Comparison of ENCODE assay signal across 8 cellular contexts in genomic region chr10:69322346-69322745, GRCh38. TPM values are rescaled to one million over a fixed set of nuclear protein-coding genes. Genes with fewer than 3 reads are reported as not detected.
A peak's percentile ranks its signal among the peaks of the same experiment; 100 is the strongest.
DNase-seq lines count a peak whose midpoint lies in the region; ATAC-seq, FAIRE-seq and TF ChIP-seq lines count a peak whose summit lies in the region.
"Not testable (repeated sequence)": the region's sequence is repeated elsewhere in the genome, so short reads cannot be mapped to it uniquely, and the experiment has no call there.

No MANE protein-coding gene starts in this region.

- H3K9me2 ChIP-seq in Karpas-422 (replicated peaks; ENCODE audit: insufficient read depth, low read length) = not testable (repeated sequence)

- not testable (repeated sequence) for H2BK120ac ChIP-seq in H1 (replicated peaks; ENCODE audit: low read depth, low read length)

- TF ChIP-seq RAD21 in A549 (conservative IDR thresholded peaks at IDR 0.05 in 1 of 2, IDR thresholded peaks at IDR 0.05 in 1 of 2); H1 (IDR thresholded peaks at IDR 0.05 in 1 of 2, conservative IDR thresholded peaks at IDR 0.05 in 1 of 2; ENCODE audit: low read depth in 2 of 2, low read length in 2 of 2): not testable (repeated sequence)

- not testable (repeated sequence) for H3K23me2 ChIP-seq in H1 (ENCODE audit: low read depth, low read length)

- POLR2A ChIA-PET in A549 (lab: Yijun Ruan, JAX) = not testable (repeated sequence)
- POLR2A ChIA-PET in H1 (lab: Charles Lee; ENCODE audit: partially characterized antibody) = interaction anchor here (1.7 kb wide), 1 partner anchor 11 kb away, joined by 7 read pairs; no protein-coding TSS in a partner anchor
- POLR2A ChIA-PET in naive thymus-derived CD4-positive, alpha-beta T cell (lab: Charles Lee) = interaction anchor here (0.7 to 2.6 kb wide), 4 partner anchors 14 to 32 kb away, joined by 3 to 11 read pairs (median 4); no protein-coding TSS in a partner anchor

- H3K4me1 ChIP-seq in A549 = peaks cover 40% of the 10 kb centered on the region
- peaks cover 61% of the 10 kb centered on the region for H3K4me1 ChIP-seq in Karpas-422 (ENCODE audit: low read length)
- H3K4me1 ChIP-seq in H1 (replicated peaks in 1 of 4; ENCODE audit: control insufficient read depth in 3 of 4, insufficient read depth in 4 of 4, low read length in 3 of 4) = peaks cover 13 to 40% (median 29%) of the 10 kb centered on the region in 4 experiments
- peaks cover 19 to 31% of the 10 kb centered on the region in 2 donors for H3K4me1 ChIP-seq in naive thymus-derived CD4-positive, alpha-beta T cell (ENCODE audit: control insufficient read depth in 2 of 2, insufficient read depth in 2 of 2, low read length in 2 of 2)

- not testable (repeated sequence) for DNase-seq in A549 (ENCODE audit: low read depth in 1 of 2, low spot score in 1 of 2); T-helper 17 cell; H1 (ENCODE audit: low read depth in 1 of 2, low spot score in 2 of 2); naive thymus-derived CD4-positive, alpha-beta T cell
- DNase-seq in Karpas-422 (peak; percentile 34), fibroblast of villous mesenchyme (ENCODE audit: low read depth) (peak; percentile 23), renal cortical epithelial cell (ENCODE audit: low read depth) (peak; percentile 50)

- H3K27me3 Mint-ChIP-seq in T-helper 17 cell; activated naive CD8-positive, alpha-beta T cell; naive thymus-derived CD4-positive, alpha-beta T cell: not testable (repeated sequence)

- peak overlapping the region; percentile 51; the same call in 2 of the 3 replicates for H3K4me2 ChIP-seq in A549
- H3K4me2 ChIP-seq in Karpas-422 (ENCODE audit: low read depth, low read length, poor library complexity, severe bottlenecking) = not testable (repeated sequence)
- H3K4me2 ChIP-seq in H1 (ENCODE audit: insufficient read depth in 1 of 2, low read depth in 2 of 2, low read length in 2 of 2) = peak overlapping the region in 1 of 2 experiments; percentile 97; a peak in 1 of 4 replicates

- H3K23ac ChIP-seq in H1 (ENCODE audit: insufficient read length) = not testable (repeated sequence)

- not testable (repeated sequence) for H3K4me3 ChIP-seq in A549; Karpas-422 (ENCODE audit: low read length); H1 (ENCODE audit: extremely low read depth in 1 of 4, insufficient read depth in 2 of 4, low read depth in 3 of 4, low read length in 4 of 4); fibroblast of villous mesenchyme (ENCODE audit: low read depth, low read length); naive thymus-derived CD4-positive, alpha-beta T cell (ENCODE audit: low read length)

- not testable (repeated sequence) for H3K4me3 Mint-ChIP-seq in T-helper 17 cell; naive thymus-derived CD4-positive, alpha-beta T cell
- peak overlapping the region; percentile 20 for H3K4me3 Mint-ChIP-seq in activated naive CD8-positive, alpha-beta T cell

- not testable (repeated sequence) for H4K5ac ChIP-seq in H1 (ENCODE audit: insufficient read length, low read depth, low read length)

- not testable (repeated sequence) for H4K8ac ChIP-seq in H1 (ENCODE audit: extremely low read depth, insufficient read depth, low read length)

- CTCF ChIA-PET in A549 (lab: Yijun Ruan, JAX) (interaction anchor here (0.6 to 2.9 kb wide), 3 partner anchors 71 to 243 kb away, joined by 3 to 9 read pairs (median 3); no protein-coding TSS in a partner anchor), H1 (lab: Charles Lee; ENCODE audit: partially characterized antibody) (interaction anchor here (1.1 to 4.4 kb wide), 4 partner anchors 9 to 85 kb away, joined by 5 to 23 read pairs (median 8); no protein-coding TSS in a partner anchor)
- CTCF ChIA-PET in naive thymus-derived CD4-positive, alpha-beta T cell (lab: Charles Lee) = interaction anchor here (0.7 kb wide), 1 partner anchor 84 kb away, joined by 3 read pairs; no protein-coding TSS in a partner anchor

- H3K79me1 ChIP-seq in H1 (ENCODE audit: low read depth, low read length) = peaks cover 14% of the 10 kb centered on the region; the same call in 1 of the 2 replicates

- H4K20me1 ChIP-seq in Karpas-422 (ENCODE audit: insufficient read depth, low read depth, low read length) = peaks cover 22% of the 10 kb centered on the region; the same call in 1 of the 2 replicates
- H4K20me1 ChIP-seq in H1 (replicated peaks in 1 of 2; ENCODE audit: control insufficient read depth in 1 of 2, insufficient read depth in 2 of 2, low read length in 2 of 2) = peaks cover 4 to 14% of the 10 kb centered on the region in 2 experiments

- intact Hi-C loops in naive thymus-derived CD4-positive, alpha-beta T cell (cut with micrococcal nuclease) = loop anchor here in 1 of 2 donors (10.0 kb wide), 1 partner anchor 1082 kb away; the partner anchor contains the start of gene EIF4EBP2

- not testable (repeated sequence) for ATAC-seq in A549; T-helper 17 cell; naive thymus-derived CD4-positive, alpha-beta T cell

- not testable (repeated sequence) for H3K9me3 Mint-ChIP-seq in activated naive CD8-positive, alpha-beta T cell (ENCODE audit: low read depth); naive thymus-derived CD4-positive, alpha-beta T cell

- H2AFZ ChIP-seq in Karpas-422 (ENCODE audit: low read length); H1 (ENCODE audit: low read length): not testable (repeated sequence)

- TF ChIP-seq CTCF in A549 (IDR thresholded peaks at IDR 0.05); H1 (IDR thresholded peaks at IDR 0.05; ENCODE audit: control extremely low read depth in 1 of 3, insufficient read depth in 1 of 3, low read depth in 1 of 3, low read length in 3 of 3); fibroblast of villous mesenchyme (IDR thresholded peaks at IDR 0.05; ENCODE audit: insufficient read depth, low read depth, low read length): not testable (repeated sequence)

- not testable (repeated sequence) for TF ChIP-seq POLR2A in A549 (IDR thresholded peaks at IDR 0.05; ENCODE audit: low read length); H1 (IDR thresholded peaks at IDR 0.05; ENCODE audit: control extremely low read depth in 1 of 2, low read depth in 2 of 2, low read length in 2 of 2)

- WGBS in A549 (ENCODE audit: missing lambda C conversion rate) = 74% methylated on average over 7 of the region's 7 CpGs
- 94% methylated on average over 7 of the region's 7 CpGs; no CpG with 5 or more reads in 1 of the 2 experiments for WGBS in H1 (ENCODE audit: extremely low coverage in 1 of 2, insufficient coverage in 1 of 2, insufficient read length in 1 of 2, insufficient replicate concordance in 2 of 2, low coverage in 1 of 2, low lambda C conversion rate in 2 of 2, missing lambda C conversion rate in 1 of 2), 2 experiments

- not testable (repeated sequence) for H3K14ac ChIP-seq in H1 (ENCODE audit: insufficient read length)

- H3K9ac ChIP-seq in Karpas-422 (ENCODE audit: low read length); H1 (replicated peaks in 1 of 4; ENCODE audit: extremely low read depth in 1 of 4, low read depth in 3 of 4, low read length in 3 of 4): not testable (repeated sequence)

- not testable (repeated sequence) for FAIRE-seq in A549 (lab: Jason Lieb, UNC); H1 (lab: Jason Lieb, UNC)

- H3K36me3 Mint-ChIP-seq in T-helper 17 cell (ENCODE audit: low read depth); activated naive CD8-positive, alpha-beta T cell; naive thymus-derived CD4-positive, alpha-beta T cell: not testable (repeated sequence)

- H2BK12ac ChIP-seq in H1 (ENCODE audit: low read depth, low read length) = not testable (repeated sequence)

- H3K4ac ChIP-seq in H1 (replicated peaks; ENCODE audit: insufficient read length, low read depth, low read length) = not testable (repeated sequence)

- peaks cover 32% of the 10 kb centered on the region for H3K4me1 Mint-ChIP-seq in T-helper 17 cell
- peaks cover 62% of the 10 kb centered on the region for H3K4me1 Mint-ChIP-seq in activated naive CD8-positive, alpha-beta T cell (ENCODE audit: low read depth)
- H3K4me1 Mint-ChIP-seq in naive thymus-derived CD4-positive, alpha-beta T cell = peaks cover 22 to 76% (median 58%) of the 10 kb centered on the region in 7 donors

- H3K36me3 ChIP-seq in Karpas-422 (ENCODE audit: insufficient read depth, low read length); H1 (ENCODE audit: control insufficient read depth in 2 of 4, insufficient read depth in 4 of 4, low read length in 3 of 4); naive thymus-derived CD4-positive, alpha-beta T cell (ENCODE audit: control insufficient read depth in 2 of 3, insufficient read depth in 3 of 3, low read length in 3 of 3): not testable (repeated sequence)

- peak overlapping the region; percentile 80; the same call in 1 of the 2 replicates for H2BK5ac ChIP-seq in H1 (ENCODE audit: low read depth, low read length)

- not testable (repeated sequence) for TF ChIP-seq EP300 in A549 (IDR thresholded peaks at IDR 0.05); H1 (IDR thresholded peaks at IDR 0.05; ENCODE audit: borderline replicate concordance in 1 of 2, low read depth in 2 of 2, low read length in 2 of 2)

- peak overlapping the region; percentile 24 for H3K27ac Mint-ChIP-seq in T-helper 17 cell
- H3K27ac Mint-ChIP-seq in activated naive CD8-positive, alpha-beta T cell = peak overlapping the region; percentile 46
- H3K27ac Mint-ChIP-seq in naive thymus-derived CD4-positive, alpha-beta T cell = peak overlapping the region in 8 of 9 donors; percentile 11 to 95 (median 80)

- not testable (repeated sequence) for H3K27me3 ChIP-seq in Karpas-422 (ENCODE audit: low read length); H1 (replicated peaks in 1 of 4; ENCODE audit: control insufficient read depth in 3 of 4, extremely low read depth in 1 of 4, insufficient read depth in 3 of 4, low read length in 3 of 4); naive thymus-derived CD4-positive, alpha-beta T cell (ENCODE audit: control insufficient read depth in 2 of 2, insufficient read depth in 2 of 2, low read length in 2 of 2)

- H2AK5ac ChIP-seq in H1 (ENCODE audit: low read depth, low read length) = 0 out of 2 replicates have a peak overlapping the region, but pooled peaks have one; percentile 76

- not testable (repeated sequence) for H2BK20ac ChIP-seq in H1 (ENCODE audit: low read length)

- H3K9me3 ChIP-seq in A549; Karpas-422 (ENCODE audit: low read length); T-helper 17 cell (ENCODE audit: control insufficient read depth, low read length, poor library complexity, severe bottlenecking); H1 (ENCODE audit: insufficient read depth in 2 of 2, low read depth in 1 of 2, low read length in 1 of 2); naive thymus-derived CD4-positive, alpha-beta T cell (ENCODE audit: control insufficient read depth in 2 of 3, low read length in 3 of 3): not testable (repeated sequence)

- H3K56ac ChIP-seq in H1 (replicated peaks; ENCODE audit: insufficient read length, low read depth, low read length) = not testable (repeated sequence)

- not testable (repeated sequence) for H2BK15ac ChIP-seq in H1 (ENCODE audit: low read length)

- not testable (repeated sequence) for H3K18ac ChIP-seq in H1 (ENCODE audit: extremely low read depth, low read length)

- H3K27ac ChIP-seq in A549; Karpas-422 (ENCODE audit: low read length); H1 (ENCODE audit: low read depth, low read length): not testable (repeated sequence)
- H3K27ac ChIP-seq in naive thymus-derived CD4-positive, alpha-beta T cell (ENCODE audit: low read depth, low read length) = peak overlapping the region; percentile 44

- H3K79me2 ChIP-seq in Karpas-422 (ENCODE audit: low read length) = peaks cover 87% of the 10 kb centered on the region
- peaks cover 46 to 81% of the 10 kb centered on the region in 2 experiments for H3K79me2 ChIP-seq in H1 (ENCODE audit: control insufficient read depth in 1 of 2, insufficient read depth in 2 of 2, low read length in 2 of 2)

- not testable (repeated sequence) for H4K91ac ChIP-seq in H1 (replicated peaks; ENCODE audit: insufficient read length, low read length)

RNA-seq across cellular contexts. Expression of gene HK1, which starts 44.0 kb away (rescaled TPM):
- polyA plus RNA-seq in A549 (2011; rRNA removed) (17.3 and 21.6 TPM in 2 replicates), A549 (2017; fragmentation: RNase III; extraction: RNeasy Plus Mini Kit Qiagen cat#74134 plus additional on column Dnase treatment) (50.6 to 58.9 TPM (median 51.3 TPM) in 3 replicates), H1 (2011; rRNA removed) (55.8 and 91.2 TPM in 2 replicates)
- 15.7 and 17.5 TPM in 2 replicates for polyA plus RNA-seq in A549 (2012; cell fraction: cytosol; rRNA removed)
- 24.5 and 28.5 TPM in 2 replicates for polyA plus RNA-seq in A549 (2012; cell fraction: nucleus; rRNA removed)
- polyA minus RNA-seq in A549 (2011; rRNA and poly(A)+ RNA removed) = 23.5 and 27.1 TPM in 2 replicates
- total RNA-seq in Karpas-422 (2014; rRNA removed; shearing (Covaris generic); ENCODE audit: low replicate concordance) = 54.6 and 86.5 TPM in 2 replicates
- total RNA-seq in T-helper 17 cell (100 to 1,000 TPM in 1 of 2 donors, 10 to 100 TPM in 1; 91.0 to 104 TPM), fibroblast of villous mesenchyme (86.7 and 91.1 TPM in 2 replicates), renal cortical epithelial cell (69.6 and 131 TPM in 2 replicates)
- total RNA-seq in H1 (2021; fragmentation: NEBNext Ultra II Directional; extraction: Animal tissue kit (Norgen Biotek cat#: 25700)) = 237 and 247 TPM in 2 replicates
- polyA plus RNA-seq in H1 (2011; cell fraction: cytosol; rRNA removed) = 99.9 TPM
- 110 TPM for polyA plus RNA-seq in H1 (2011; cell fraction: nucleus; rRNA removed)
- polyA plus RNA-seq in H1 (2012, experiment 1 of 2) = 178 to 213 TPM (median 203 TPM) in 4 replicates
- polyA plus RNA-seq in H1 (2012, experiment 2 of 2) = 65.2 TPM
- polyA plus RNA-seq in H1 (2013, experiment 1 of 2) = 115 TPM
- polyA plus RNA-seq in H1 (2013, experiment 2 of 2) = 110 TPM
- 135 and 144 TPM in 2 replicates for polyA minus RNA-seq in H1 (2011; rRNA and poly(A)+ RNA removed)
- polyA minus RNA-seq in H1 (2011; cell fraction: cytosol; rRNA and poly(A)+ RNA removed) = 76.1 TPM
- polyA minus RNA-seq in H1 (2011; cell fraction: nucleus; rRNA and poly(A)+ RNA removed) = 44.9 TPM
- 100 to 1,000 TPM in 1 of 5 experiments, 10 to 100 TPM in 4; 60.1 to 144 (median 66.3) TPM for total RNA-seq in naive thymus-derived CD4-positive, alpha-beta T cell
- 100 to 1,000 TPM in 1 of 2 donors, 10 to 100 TPM in 1; 95.5 to 138 TPM for polyA plus RNA-seq in naive thymus-derived CD4-positive, alpha-beta T cell

Comparison
In these comparisons a context has a peak if more than half of its experiments do, and no peak if none do; other contexts are left out.
1. H3K27ac Mint-ChIP-seq: peak in every context shown above with its lines; median percentile 80 in naive thymus-derived CD4-positive, alpha-beta T cell; 46 in activated naive CD8-positive, alpha-beta T cell; 24 in T-helper 17 cell.